ENCODE assay signal across 8 cellular contexts in the genomic region with DNA sequence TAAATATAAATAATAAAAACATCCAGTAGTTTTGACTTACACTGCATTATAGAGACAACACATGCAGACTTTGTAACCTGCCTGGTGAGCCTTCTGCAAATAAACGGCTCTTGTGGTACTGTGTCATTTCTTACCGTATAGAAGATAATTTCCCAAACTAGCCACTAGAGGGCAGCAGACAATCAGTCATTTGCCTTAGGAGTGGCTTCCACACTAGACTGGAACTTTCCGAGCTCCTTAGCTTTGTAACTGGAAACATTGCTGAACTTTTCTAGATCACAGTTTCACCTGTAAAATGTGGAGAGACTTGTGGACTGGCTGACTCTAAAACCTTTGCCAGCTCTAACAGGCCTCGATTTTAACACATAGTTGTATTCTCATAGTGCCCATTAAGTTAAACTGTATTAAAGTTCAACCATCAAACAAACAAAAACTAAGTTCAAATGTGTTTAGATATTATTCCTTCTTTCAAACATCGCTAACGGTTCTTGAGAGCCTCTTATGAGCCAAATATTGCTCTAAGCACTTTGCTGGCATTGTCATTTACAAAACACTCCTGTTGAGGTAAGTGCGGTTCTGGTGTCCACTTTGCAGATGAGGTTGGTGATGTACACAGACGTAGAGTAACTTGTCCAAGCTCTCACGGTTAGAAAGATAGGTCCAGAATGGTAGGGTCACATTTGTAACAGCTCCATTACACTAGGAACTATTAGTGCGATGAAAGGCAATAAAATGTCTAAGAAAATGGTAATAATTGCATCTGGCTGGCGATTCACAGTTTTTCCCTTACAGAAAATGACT.
DNase-seq lines count a peak whose midpoint lies in the region; ATAC-seq and TF ChIP-seq lines count a peak whose summit lies in the region.

No MANE protein-coding gene starts in this region.

- H3K4me3 Mint-ChIP-seq in glutamatergic neuron (ENCODE audit: unreplicated experiment) = no peak overlapping the region

- BruUV-seq in HCT116 (replicated peaks; lab: Mats Ljungman, UMichigan) = no TSS peak

- H3K9me3 ChIP-seq in HCT116 (ENCODE audit: control insufficient read depth in 1 of 2, insufficient read depth in 1 of 2, low read depth in 1 of 2, low read length in 2 of 2) (no peaks in the 10 kb centered on the region), MG63 (no peaks in the 10 kb centered on the region)

- no peak overlapping the region for H3K27ac Mint-ChIP-seq in activated naive CD4-positive, alpha-beta T cell treated with anti-CD3 and anti-CD28 coated beads, Interleukin-2, amount 50 U/mL, for 72 hours
- no peak overlapping the region for H3K27ac Mint-ChIP-seq in glutamatergic neuron (ENCODE audit: unreplicated experiment)

- no peak overlapping the region for H3K9ac ChIP-seq in HCT116 (ENCODE audit: low read length)

- H3K36me3 ChIP-seq in HCT116 (ENCODE audit: control insufficient read depth in 1 of 2, insufficient read depth in 2 of 2, low read length in 2 of 2) (no peaks in the 10 kb centered on the region), MG63 (no peaks in the 10 kb centered on the region)

- peaks cover 4 to 20% of the 10 kb centered on the region in 2 experiments; a peak in 2 of 4 replicates for H3K4me1 ChIP-seq in HCT116 (ENCODE audit: control insufficient read depth in 1 of 2, insufficient read depth in 2 of 2, low read length in 2 of 2)

- no peaks in the 10 kb centered on the region for H3K36me3 Mint-ChIP-seq in activated naive CD4-positive, alpha-beta T cell treated with anti-CD3 and anti-CD28 coated beads, Interleukin-2, amount 50 U/mL, for 72 hours
- no peaks in the 10 kb centered on the region for H3K36me3 Mint-ChIP-seq in glutamatergic neuron (ENCODE audit: unreplicated experiment)

- TF ChIP-seq CTCF in GM12872 (IDR thresholded peaks at IDR 0.05; ENCODE audit: insufficient read depth, low read depth, low read length) (peak; percentile 70), HCT116 (IDR thresholded peaks at IDR 0.05 in 2 of 3, conservative IDR thresholded peaks at IDR 0.05 in 1 of 3; ENCODE audit: borderline replicate concordance in 1 of 3, insufficient read depth in 1 of 3, low read depth in 2 of 3, low read length in 2 of 3) (peak; percentile 56 to 86 (median 79)), glutamatergic neuron (IDR thresholded peaks at IDR 0.05; ENCODE audit: partially characterized antibody, unreplicated experiment) (peak; percentile 97)

- TF ChIP-seq POLR2A in HCT116 (IDR thresholded peaks at IDR 0.05; ENCODE audit: borderline replicate concordance, extremely low read depth, insufficient read depth, insufficient read length) = no peak

- no peaks in the 10 kb centered on the region for H4K20me1 ChIP-seq in HCT116 (ENCODE audit: insufficient read depth)

- POLR2A ChIA-PET in HCT116 (lab: Charles Lee) = interaction anchor here (0.5 kb wide), 1 partner anchor 358 kb away, joined by 3 read pairs; no protein-coding TSS in a partner anchor

- H3K79me2 ChIP-seq in HCT116 (ENCODE audit: insufficient read depth, low read length) = no peaks in the 10 kb centered on the region

- ATAC-seq in HCT116 = peak; percentile 97
- peak; percentile 93 to 97 for ATAC-seq in activated naive CD4-positive, alpha-beta T cell treated with anti-CD3 and anti-CD28 coated beads, Interleukin-2, amount 50 U/mL, for 72 hours

- peaks cover 3% of the 10 kb centered on the region for H3K4me1 Mint-ChIP-seq in glutamatergic neuron (ENCODE audit: low read depth, unreplicated experiment)

- no peak overlapping the region for H3K27ac ChIP-seq in HCT116 (ENCODE audit: low read depth, low read length)

- CTCF ChIA-PET in HCT116 (lab: Charles Lee) = interaction anchor here (0.6 to 1.5 kb wide), 21 partner anchors 12 to 990 kb away, joined by 3 to 15 read pairs (median 4); no protein-coding TSS in a partner anchor

- no peaks in the 10 kb centered on the region for H3K27me3 Mint-ChIP-seq in glutamatergic neuron (ENCODE audit: unreplicated experiment)

- no peaks in the 10 kb centered on the region for H3K9me3 Mint-ChIP-seq in activated naive CD4-positive, alpha-beta T cell treated with anti-CD3 and anti-CD28 coated beads, Interleukin-2, amount 50 U/mL, for 72 hours
- H3K9me3 Mint-ChIP-seq in glutamatergic neuron (ENCODE audit: unreplicated experiment) = no peaks in the 10 kb centered on the region

- no peaks in the 10 kb centered on the region for H3K27me3 ChIP-seq in HCT116 (ENCODE audit: insufficient read depth, low read length)
- H3K27me3 ChIP-seq in MG63 = no peaks in the 10 kb centered on the region

- peak overlapping the region; percentile 32; the same call in 1 of the 2 replicates for H3K4me2 ChIP-seq in HCT116 (ENCODE audit: low read length)

- TF ChIP-seq RAD21 in HCT116 (IDR thresholded peaks at IDR 0.05; ENCODE audit: low read depth) = peak; percentile 97

- H3K9me2 ChIP-seq in HCT116 (ENCODE audit: insufficient read depth) = no peaks in the 10 kb centered on the region

- intact Hi-C loops in HCT116 (cut with micrococcal nuclease) = loop anchor here (1.0 to 10.0 kb wide), 8 partner anchors 152 to 1300 kb away; partner anchors contain the start of gene CAMK2D

- peak; percentile 82 for DNase-seq in HCT116 (ENCODE audit: low read depth, low spot score)
- DNase-seq in M059J (ENCODE audit: low read depth) = peak; percentile 80
- peak; percentile 64 for DNase-seq in RPMI8226
- DNase-seq in activated naive CD4-positive, alpha-beta T cell treated with anti-CD3 and anti-CD28 coated beads, Interleukin-2, amount 50 U/mL, for 72 hours (ENCODE audit: low spot score in 2 of 2) = peak in 1 of 2 donors; percentile 69
- no peak for DNase-seq in glutamatergic neuron
- peak; percentile 71 for DNase-seq in pulmonary artery endothelial cell (ENCODE audit: low read depth, low spot score)
- DNase-seq in MG63 = no peak

- H3K4me3 ChIP-seq in HCT116 (replicated peaks in 1 of 2; ENCODE audit: low read depth in 1 of 2, low read length in 2 of 2) (no peak overlapping the region), MG63 (no peak overlapping the region)

- RAD21 ChIA-PET in HCT116 (lab: Charles Lee; ENCODE audit: low non-redundant PET in 1 of 2, low total read pairs in 2 of 2, uncharacterized antibody in 2 of 2, unreplicated experiment in 2 of 2) = interaction anchor here (0.6 to 1.3 kb wide), 7 partner anchors 41 to 526 kb away, joined by 3 to 7 read pairs (median 3); no protein-coding TSS in a partner anchor

- peak overlapping the region; percentile 98 for H2AFZ ChIP-seq in HCT116 (ENCODE audit: low read depth, low read length, poor library complexity, severe bottlenecking)

TF ChIP-seq in HCT116, 20 proteins besides CTCF, POLR2A, EP300 and RAD21:
- no peak for TF ChIP-seq SRF (IDR thresholded peaks at IDR 0.05; ENCODE audit: low read depth)
- TF ChIP-seq EZH2phosphoT487 (IDR thresholded peaks at IDR 0.05; ENCODE audit: borderline replicate concordance) = no peak
- TF ChIP-seq YY1 (IDR thresholded peaks at IDR 0.05; ENCODE audit: extremely low read depth, insufficient replicate concordance, low read depth, low read length) = peak; percentile 24

Comparison
In these comparisons a context has a peak if more than half of its experiments do, and no peak if none do; other contexts are left out.
1. DNase-seq: peak in HCT116 (single experiment), M059J (single experiment), RPMI8226 (single experiment) and pulmonary artery endothelial cell (single experiment); none in glutamatergic neuron (single experiment) and MG63 (single experiment).
2. Peak in every context shown above with its lines, with median percentiles within 50 percentile points of each other: CTCF ChIP-seq.